Comparison of ENCODE assay signal across 15 cellular contexts in the genomic region with DNA sequence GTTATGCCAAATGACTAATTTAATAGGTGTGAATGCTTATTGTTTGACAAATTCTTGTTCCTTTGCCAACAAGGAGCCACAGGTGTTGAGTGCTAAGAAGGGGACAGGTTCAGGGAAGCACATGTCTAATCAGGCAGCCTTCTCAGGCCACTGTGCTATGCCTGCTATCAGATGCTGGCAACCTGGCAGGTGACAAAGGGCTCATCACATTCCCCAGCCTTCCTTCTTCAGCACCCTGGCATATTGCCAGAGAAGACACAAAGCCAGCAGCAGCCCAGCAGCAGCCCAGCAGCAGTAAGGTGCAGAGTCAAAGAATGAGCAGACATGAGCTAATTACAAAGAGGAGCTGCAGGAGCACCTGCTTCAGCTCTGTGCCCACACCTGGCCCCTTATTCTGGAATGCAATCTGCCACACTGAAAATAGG.
DNase-seq lines count a peak whose midpoint lies in the region; TF ChIP-seq lines count a peak whose summit lies in the region.
"Had no signal": no experiment of that assay in that cellular context is flagged by ENCODE, and none has a peak within 500 bp of the region (broad histone marks: within the 10 kb centered on the region; RNA-seq: fewer than 3 reads in every experiment).

No MANE protein-coding gene starts in this region.

- H3K9me3 Mint-ChIP-seq in endodermal cell, result no peaks in the 10 kb centered on the region
- H3K9me3 Mint-ChIP-seq in activated T-cell treated with anti-CD3 and anti-CD28 coated beads, Interleukin-2, amount 50 U/mL, for 24 hours, result peaks cover 2% of the 10 kb centered on the region
- no peaks in the 10 kb centered on the region for H3K9me3 Mint-ChIP-seq in activated CD4-positive, alpha-beta memory T cell treated with anti-CD3 and anti-CD28 coated beads, Interleukin-2, amount 10 ng/mL, durations not matched to agents 7 days and 5 days

- H3K36me3 ChIP-seq in endodermal cell (ENCODE audit: control insufficient read depth, insufficient read depth, low read length) (no peaks in the 10 kb centered on the region), tibial nerve (no peaks in the 10 kb centered on the region)
- H3K36me3 ChIP-seq: Peyer's patch, thyroid gland had no signal

- no peak for TF ChIP-seq EP300 in tibial nerve (IDR thresholded peaks at IDR 0.05)

- no peak overlapping the region for H3K9ac ChIP-seq in endodermal cell (ENCODE audit: extremely low read depth, low read length, poor library complexity, severe bottlenecking)
- H3K9ac ChIP-seq: parathyroid adenoma had no signal

- H3K4me3 ChIP-seq in endodermal cell (ENCODE audit: low read length), result no peak overlapping the region
- no peak overlapping the region for H3K4me3 ChIP-seq in tibial nerve
- H3K4me3 ChIP-seq: Peyer's patch, thyroid gland had no signal

- H3K27me3 ChIP-seq in endodermal cell (ENCODE audit: control insufficient read depth, insufficient read depth, low read length, poor library complexity, severe bottlenecking) (no peaks in the 10 kb centered on the region), tibial nerve (no peaks in the 10 kb centered on the region)
- H3K27me3 ChIP-seq: Peyer's patch, thyroid gland had no signal

- no peak overlapping the region for H3K27ac Mint-ChIP-seq in endodermal cell
- H3K27ac Mint-ChIP-seq in activated T-cell treated with anti-CD3 and anti-CD28 coated beads, Interleukin-2, amount 50 U/mL, for 24 hours, result no peak overlapping the region
- H3K27ac Mint-ChIP-seq in activated CD4-positive, alpha-beta memory T cell treated with anti-CD3 and anti-CD28 coated beads, Interleukin-2, amount 10 ng/mL, durations not matched to agents 7 days and 5 days, result no peak overlapping the region
- H3K27ac Mint-ChIP-seq: activated T-helper 2 cell treated with anti-CD3 and anti-CD28 coated beads, Interferon-gamma antibody, Interleukin-2, Interleukin-4, amounts not matched to agents 10 μg/mL and 5 μg/mL and 100 μg/mL, durations not matched to agents 14 hours and 24 hours and 36 hours; T-helper 17 cell had no signal

- POLR2A ChIA-PET in activated CD4-positive, alpha-beta memory T cell treated with anti-CD3 and anti-CD28 coated beads, Interleukin-2, amount 10 ng/mL, durations not matched to agents 7 days and 5 days (lab: Charles Lee), result no interaction called here

- H3K9me3 ChIP-seq in endodermal cell (ENCODE audit: control insufficient read depth, low read length) (no peaks in the 10 kb centered on the region), tibial nerve (no peaks in the 10 kb centered on the region)
- H3K9me3 ChIP-seq: Peyer's patch, thyroid gland had no signal

- CTCF ChIA-PET in activated CD4-positive, alpha-beta memory T cell treated with anti-CD3 and anti-CD28 coated beads, Interleukin-2, amount 10 ng/mL, durations not matched to agents 7 days and 5 days (lab: Charles Lee), result no interaction called here

- H3K27me3 Mint-ChIP-seq in endodermal cell (ENCODE audit: insufficient read depth), result no peaks in the 10 kb centered on the region
- H3K27me3 Mint-ChIP-seq in activated T-cell treated with anti-CD3 and anti-CD28 coated beads, Interleukin-2, amount 50 U/mL, for 24 hours, result no peaks in the 10 kb centered on the region
- no peaks in the 10 kb centered on the region for H3K27me3 Mint-ChIP-seq in activated CD4-positive, alpha-beta memory T cell treated with anti-CD3 and anti-CD28 coated beads, Interleukin-2, amount 10 ng/mL, durations not matched to agents 7 days and 5 days
- H3K27me3 Mint-ChIP-seq: T-helper 17 cell had no signal

- H3K27ac ChIP-seq in 22Rv1 (peak overlapping the region; percentile 48), endodermal cell (ENCODE audit: low read depth, low read length) (no peak overlapping the region), tibial nerve (no peak overlapping the region)
- H3K27ac ChIP-seq: parathyroid adenoma, Peyer's patch, thyroid gland had no signal

- no peak for TF ChIP-seq POLR2A in tibial nerve (IDR thresholded peaks at IDR 0.05)

- TF ChIP-seq CTCF in 22Rv1 (IDR thresholded peaks at IDR 0.05) (no peak), endodermal cell (conservative IDR thresholded peaks at IDR 0.05) (no peak), tibial nerve (IDR thresholded peaks at IDR 0.05) (no peak)

- DNase-seq in NCI-H1105 treated with DMSO at 0.1 percent for 48 hours (lab: John Stamatoyannopoulos, UW) (peak; percentile 87), NCI-H526 treated with DMSO at 0.1 percent for 48 hours (lab: John Stamatoyannopoulos, UW) (peak; percentile 70), endodermal cell (peak; percentile 48), tibial nerve (ENCODE audit: low spot score in 2 of 2) (no peak)
- DNase-seq in activated T-cell treated with anti-CD3 and anti-CD28 coated beads, Interleukin-2, amount 50 U/mL, for 48 hours, result no peak
- DNase-seq in activated T-cell treated with anti-CD3 and anti-CD28 coated beads, Interleukin-2, amount 50 U/mL, for 24 hours, result no peak
- no peak for DNase-seq in activated CD4-positive, alpha-beta memory T cell treated with anti-CD3 and anti-CD28 coated beads, Interleukin-2, amount 10 ng/mL, durations not matched to agents 7 days and 5 days
- DNase-seq: activated CD4-positive, alpha-beta T cell treated with anti-CD3 and anti-CD28 coated beads for 48 hours; kidney; Peyer's patch; T-helper 17 cell; thyroid gland had no signal

- H3K4me1 ChIP-seq in endodermal cell (ENCODE audit: control insufficient read depth, insufficient read depth, low read length) (no peaks in the 10 kb centered on the region), tibial nerve (no peaks in the 10 kb centered on the region)
- H3K4me1 ChIP-seq: parathyroid adenoma, Peyer's patch, thyroid gland had no signal

- peaks cover 5% of the 10 kb centered on the region for H3K4me1 Mint-ChIP-seq in endodermal cell
- no peaks in the 10 kb centered on the region for H3K4me1 Mint-ChIP-seq in activated T-cell treated with anti-CD3 and anti-CD28 coated beads, Interleukin-2, amount 50 U/mL, for 24 hours (ENCODE audit: low read depth)
- H3K4me1 Mint-ChIP-seq in activated CD4-positive, alpha-beta memory T cell treated with anti-CD3 and anti-CD28 coated beads, Interleukin-2, amount 10 ng/mL, durations not matched to agents 7 days and 5 days, result no peaks in the 10 kb centered on the region
- H3K4me1 Mint-ChIP-seq: T-helper 17 cell had no signal

- H3K4me3 Mint-ChIP-seq in endodermal cell, result no peak overlapping the region
- no peak overlapping the region for H3K4me3 Mint-ChIP-seq in activated T-cell treated with anti-CD3 and anti-CD28 coated beads, Interleukin-2, amount 50 U/mL, for 24 hours
- no peak overlapping the region for H3K4me3 Mint-ChIP-seq in activated CD4-positive, alpha-beta memory T cell treated with anti-CD3 and anti-CD28 coated beads, Interleukin-2, amount 10 ng/mL, durations not matched to agents 7 days and 5 days
- H3K4me3 Mint-ChIP-seq: T-helper 17 cell had no signal

- no peaks in the 10 kb centered on the region for H3K36me3 Mint-ChIP-seq in endodermal cell (ENCODE audit: low read depth)
- no peaks in the 10 kb centered on the region for H3K36me3 Mint-ChIP-seq in activated T-cell treated with anti-CD3 and anti-CD28 coated beads, Interleukin-2, amount 50 U/mL, for 24 hours (ENCODE audit: low read depth)
- no peaks in the 10 kb centered on the region for H3K36me3 Mint-ChIP-seq in activated CD4-positive, alpha-beta memory T cell treated with anti-CD3 and anti-CD28 coated beads, Interleukin-2, amount 10 ng/mL, durations not matched to agents 7 days and 5 days (ENCODE audit: low read depth)

Comparison
In these comparisons a context has a peak if more than half of its experiments do, and no peak if none do; other contexts are left out.
1. DNase-seq: peak in NCI-H1105 treated with DMSO at 0.1 percent for 48 hours (single experiment), NCI-H526 treated with DMSO at 0.1 percent for 48 hours (single experiment) and endodermal cell (single experiment); none in activated T-cell treated with anti-CD3 and anti-CD28 coated beads, Interleukin-2, amount 50 U/mL, for 48 hours (0 of 2), activated T-cell treated with anti-CD3 and anti-CD28 coated beads, Interleukin-2, amount 50 U/mL, for 24 hours (single experiment), activated CD4-positive, alpha-beta memory T cell treated with anti-CD3 and anti-CD28 coated beads, Interleukin-2, amount 10 ng/mL, durations not matched to agents 7 days and 5 days (single experiment) and tibial nerve (0 of 2).